ENCODE assay signal across 1 cellular context in the genomic region with DNA sequence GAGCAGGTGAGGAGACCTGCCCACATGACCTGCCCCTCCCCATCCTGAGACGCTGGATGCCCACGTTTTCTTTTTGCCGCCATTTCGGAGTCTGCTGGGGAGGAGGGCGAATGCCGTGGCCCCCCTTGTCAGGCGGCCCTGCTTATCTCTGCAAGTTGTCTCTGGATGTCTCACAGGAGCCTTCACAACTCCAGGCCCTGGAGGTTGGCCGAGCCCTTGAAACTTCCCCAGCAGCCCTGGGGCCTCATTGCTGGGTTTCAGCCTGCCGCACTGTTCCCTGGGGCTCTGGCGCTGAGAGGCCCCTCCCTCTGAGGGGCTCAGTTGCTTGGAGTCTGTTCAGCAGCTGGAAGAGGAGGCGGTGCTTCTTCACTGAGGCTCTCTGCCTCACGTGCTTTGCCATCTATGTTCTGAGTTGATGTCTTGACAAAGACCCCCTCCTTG.
TF ChIP-seq lines count a peak whose summit lies in the region.

No MANE protein-coding gene starts in this region.

TF ChIP-seq in GM23338, 12 proteins besides CTCF, POLR2A, EP300 and RAD21 (continued from another document):
- TF ChIP-seq ETS1 (IDR thresholded peaks at IDR 0.05) (no peak), NANOG (IDR thresholded peaks at IDR 0.05; ENCODE audit: borderline replicate concordance) (no peak), JUNB (IDR thresholded peaks at IDR 0.05; ENCODE audit: unreplicated experiment) (no peak), CREB1 (CRISPR knock-in tag; IDR thresholded peaks at IDR 0.05; ENCODE audit: low read depth) (no peak)
- TF ChIP-seq, protein P1, sequence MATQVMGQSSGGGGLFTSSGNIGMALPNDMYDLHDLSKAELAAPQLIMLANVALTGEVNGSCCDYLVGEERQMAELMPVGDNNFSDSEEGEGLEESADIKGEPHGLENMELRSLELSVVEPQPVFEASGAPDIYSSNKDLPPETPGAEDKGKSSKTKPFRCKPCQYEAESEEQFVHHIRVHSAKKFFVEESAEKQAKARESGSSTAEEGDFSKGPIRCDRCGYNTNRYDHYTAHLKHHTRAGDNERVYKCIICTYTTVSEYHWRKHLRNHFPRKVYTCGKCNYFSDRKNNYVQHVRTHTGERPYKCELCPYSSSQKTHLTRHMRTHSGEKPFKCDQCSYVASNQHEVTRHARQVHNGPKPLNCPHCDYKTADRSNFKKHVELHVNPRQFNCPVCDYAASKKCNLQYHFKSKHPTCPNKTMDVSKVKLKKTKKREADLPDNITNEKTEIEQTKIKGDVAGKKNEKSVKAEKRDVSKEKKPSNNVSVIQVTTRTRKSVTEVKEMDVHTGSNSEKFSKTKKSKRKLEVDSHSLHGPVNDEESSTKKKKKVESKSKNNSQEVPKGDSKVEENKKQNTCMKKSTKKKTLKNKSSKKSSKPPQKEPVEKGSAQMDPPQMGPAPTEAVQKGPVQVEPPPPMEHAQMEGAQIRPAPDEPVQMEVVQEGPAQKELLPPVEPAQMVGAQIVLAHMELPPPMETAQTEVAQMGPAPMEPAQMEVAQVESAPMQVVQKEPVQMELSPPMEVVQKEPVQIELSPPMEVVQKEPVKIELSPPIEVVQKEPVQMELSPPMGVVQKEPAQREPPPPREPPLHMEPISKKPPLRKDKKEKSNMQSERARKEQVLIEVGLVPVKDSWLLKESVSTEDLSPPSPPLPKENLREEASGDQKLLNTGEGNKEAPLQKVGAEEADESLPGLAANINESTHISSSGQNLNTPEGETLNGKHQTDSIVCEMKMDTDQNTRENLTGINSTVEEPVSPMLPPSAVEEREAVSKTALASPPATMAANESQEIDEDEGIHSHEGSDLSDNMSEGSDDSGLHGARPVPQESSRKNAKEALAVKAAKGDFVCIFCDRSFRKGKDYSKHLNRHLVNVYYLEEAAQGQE (IDR thresholded peaks at IDR 0.05; ENCODE audit: unreplicated experiment): no peak
